ENCODE assay signal across 1 cellular context in genomic region chr1:147808025-147808424, GRCh38.
A peak's percentile ranks its signal among the peaks of the same experiment; 100 is the strongest.
TF ChIP-seq lines count a peak whose summit lies in the region.

No MANE protein-coding gene starts in this region.

TF ChIP-seq in HepG2, 621 proteins besides CTCF, POLR2A, EP300 and RAD21 (continued from another document and continues in another):
- peak; percentile 79; the same call in 1 of the 2 replicates for TF ChIP-seq HOXD1 (CRISPR knock-in tag; IDR thresholded peaks at IDR 0.05)
- TF ChIP-seq ZNF556 (CRISPR knock-in tag; IDR thresholded peaks at IDR 0.05; ENCODE audit: borderline replicate concordance) = peak; percentile 62; the same call in 1 of the 2 replicates
- TF ChIP-seq TBX3 (IDR thresholded peaks at IDR 0.05; ENCODE audit: borderline replicate concordance) = peak; percentile 37; the same call in 1 of the 2 replicates
- TF ChIP-seq ZNF205 (CRISPR knock-in tag; IDR thresholded peaks at IDR 0.05) = peak; percentile 48; the same call in 1 of the 2 replicates
- TF ChIP-seq ZNF816 (CRISPR knock-in tag; IDR thresholded peaks at IDR 0.05; ENCODE audit: borderline replicate concordance) = 0 out of 2 replicates have a peak, but pooled peaks have one; percentile 57
- TF ChIP-seq NKX3-1 (CRISPR knock-in tag; IDR thresholded peaks at IDR 0.05) = peak; percentile 72; the same call in 1 of the 2 replicates
- 0 out of 2 replicates have a peak, but pooled peaks have one; percentile 27 for TF ChIP-seq ZNF317 (CRISPR knock-in tag; IDR thresholded peaks at IDR 0.05)
- no peak for TF ChIP-seq ZNF83 (CRISPR knock-in tag; IDR thresholded peaks at IDR 0.05; ENCODE audit: borderline replicate concordance)
- TF ChIP-seq HMG20B (CRISPR knock-in tag; conservative IDR thresholded peaks at IDR 0.05) = peak; percentile 76; the same call in 1 of the 2 replicates
- TF ChIP-seq KLF16 (CRISPR knock-in tag; IDR thresholded peaks at IDR 0.05) = peak in 1 of 2 experiments; percentile 66; a peak in 1 of 4 replicates
- no peak for TF ChIP-seq BCLAF1 (IDR thresholded peaks at IDR 0.05)
- TF ChIP-seq SIX4 (CRISPR knock-in tag; IDR thresholded peaks at IDR 0.05) = peak; percentile 40; the same call in 1 of the 2 replicates
- TF ChIP-seq POGZ (CRISPR knock-in tag; IDR thresholded peaks at IDR 0.05) = peak; percentile 58
- TF ChIP-seq MEIS1 (CRISPR knock-in tag; IDR thresholded peaks at IDR 0.05; ENCODE audit: borderline replicate concordance) = peak; percentile 80; the same call in 1 of the 2 replicates
- peak; percentile 81 for TF ChIP-seq HMG20A (CRISPR knock-in tag; IDR thresholded peaks at IDR 0.05; ENCODE audit: borderline replicate concordance)
- TF ChIP-seq ZNF746 (CRISPR knock-in tag; IDR thresholded peaks at IDR 0.05) = peak; percentile 44; the same call in 1 of the 2 replicates
- TF ChIP-seq NFKBIZ (CRISPR knock-in tag; IDR thresholded peaks at IDR 0.05) = peak; percentile 30; the same call in 1 of the 2 replicates
- peak; percentile 82 for TF ChIP-seq HDAC1 (CRISPR knock-in tag; IDR thresholded peaks at IDR 0.05)
- TF ChIP-seq RFXAP (CRISPR knock-in tag; IDR thresholded peaks at IDR 0.05; ENCODE audit: borderline replicate concordance) = peak; percentile 54; the same call in 1 of the 2 replicates
- TF ChIP-seq PHF5A (CRISPR knock-in tag; IDR thresholded peaks at IDR 0.05; ENCODE audit: low read depth, unreplicated experiment) = no peak
- peak; percentile 76 to 77 for TF ChIP-seq NR2F1 (CRISPR knock-in tag; IDR thresholded peaks at IDR 0.05)
- TF ChIP-seq RFXANK (CRISPR knock-in tag; IDR thresholded peaks at IDR 0.05) = no peak
- peak; percentile 30; the same call in 1 of the 2 replicates for TF ChIP-seq XBP1 (CRISPR knock-in tag; IDR thresholded peaks at IDR 0.05)
- TF ChIP-seq NONO (IDR thresholded peaks at IDR 0.05) = no peak
- peak; percentile 80 for TF ChIP-seq NONO (CRISPR knock-in tag; conservative IDR thresholded peaks at IDR 0.05)
- TF ChIP-seq DNMT3B (CRISPR knock-in tag; conservative IDR thresholded peaks at IDR 0.05) = 0 out of 2 replicates have a peak, but pooled peaks have one; percentile 51
- TF ChIP-seq PAXIP1 (CRISPR knock-in tag; conservative IDR thresholded peaks at IDR 0.05) = peak; percentile 86
- TF ChIP-seq SRSF4 (IDR thresholded peaks at IDR 0.05; ENCODE audit: low read depth, low read length, poor library complexity, severe bottlenecking) = no peak
- TF ChIP-seq ZBTB43 (CRISPR knock-in tag; conservative IDR thresholded peaks at IDR 0.05) = peak; percentile 47; the same call in 1 of the 2 replicates
- TF ChIP-seq CEBPG (CRISPR knock-in tag; IDR thresholded peaks at IDR 0.05) = peak; percentile 99
- TF ChIP-seq THAP11 (CRISPR knock-in tag; IDR thresholded peaks at IDR 0.05) = peak; percentile 75
- TF ChIP-seq SAP130 (CRISPR knock-in tag; IDR thresholded peaks at IDR 0.05; ENCODE audit: low read depth) = peak; percentile 66
- TF ChIP-seq HOXA3 (CRISPR knock-in tag; IDR thresholded peaks at IDR 0.05) = peak; percentile 79; the same call in 1 of the 2 replicates
- TF ChIP-seq ZNF772 (CRISPR knock-in tag; IDR thresholded peaks at IDR 0.05) = no peak
- no peak for TF ChIP-seq ZFP82 (CRISPR knock-in tag; IDR thresholded peaks at IDR 0.05; ENCODE audit: borderline replicate concordance)
- TF ChIP-seq SRF (IDR thresholded peaks at IDR 0.05; ENCODE audit: low read depth, low read length) = no peak
- TF ChIP-seq THRA (CRISPR knock-in tag; IDR thresholded peaks at IDR 0.05; ENCODE audit: borderline replicate concordance) = peak; percentile 65; the same call in 1 of the 2 replicates
- TF ChIP-seq FOXM1 (CRISPR knock-in tag; IDR thresholded peaks at IDR 0.05) = no peak
- peak; percentile 51; the same call in 1 of the 2 replicates for TF ChIP-seq ETV5 (CRISPR knock-in tag; IDR thresholded peaks at IDR 0.05; ENCODE audit: borderline replicate concordance)
- peak; percentile 85; the same call in 1 of the 2 replicates for TF ChIP-seq EHMT2 (IDR thresholded peaks at IDR 0.05; ENCODE audit: borderline replicate concordance, low read depth, low read length)
- TF ChIP-seq ZBTB34 (CRISPR knock-in tag; IDR thresholded peaks at IDR 0.05) = peak; percentile 93
- TF ChIP-seq FOXP4 (CRISPR knock-in tag; IDR thresholded peaks at IDR 0.05) = peak; percentile 89
- TF ChIP-seq RCOR2 (CRISPR knock-in tag; IDR thresholded peaks at IDR 0.05) = peak; percentile 73
- peak; percentile 54; the same call in 1 of the 2 replicates for TF ChIP-seq RXRA (CRISPR knock-in tag; IDR thresholded peaks at IDR 0.05)
- peak; percentile 88 for TF ChIP-seq HHEX (CRISPR knock-in tag; IDR thresholded peaks at IDR 0.05)
- TF ChIP-seq ARID5B (CRISPR knock-in tag; IDR thresholded peaks at IDR 0.05) = peak; percentile 96
- TF ChIP-seq ZFP90 (CRISPR knock-in tag; IDR thresholded peaks at IDR 0.05; ENCODE audit: borderline replicate concordance) = peak; percentile 28; the same call in 1 of the 2 replicates
- peak; percentile 91 for TF ChIP-seq TBX2 (CRISPR knock-in tag; IDR thresholded peaks at IDR 0.05; ENCODE audit: borderline replicate concordance)
- peak; percentile 90 for TF ChIP-seq ATF3 (CRISPR knock-in tag; IDR thresholded peaks at IDR 0.05)
- peak; percentile 82; the same call in 1 of the 2 replicates for TF ChIP-seq ZNF292 (CRISPR knock-in tag; IDR thresholded peaks at IDR 0.05; ENCODE audit: borderline replicate concordance, low read depth)
- peak; percentile 47; the same call in 1 of the 2 replicates for TF ChIP-seq GATA4 (IDR thresholded peaks at IDR 0.05; ENCODE audit: borderline replicate concordance, low read depth)
